ENCODE assay signal across 20 cellular contexts in the genomic region with DNA sequence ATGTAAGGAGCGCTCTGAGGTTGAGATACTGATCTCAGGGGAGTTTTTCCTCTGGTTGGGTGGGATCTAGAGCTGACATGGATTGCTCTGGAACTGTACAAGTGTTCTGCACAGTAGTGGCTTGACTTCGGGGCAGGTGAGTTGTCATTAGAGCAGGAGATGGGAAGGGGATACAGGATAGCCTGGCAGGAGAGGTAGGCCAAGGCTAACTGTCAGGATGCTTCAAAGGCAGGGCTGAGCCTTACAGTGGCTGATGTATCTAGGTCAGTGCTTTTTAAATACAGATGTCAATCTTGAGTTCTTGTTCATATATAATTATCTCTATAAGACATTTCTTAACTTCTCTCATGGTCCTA. TPM values are rescaled to one million over a fixed set of nuclear protein-coding genes. Genes with fewer than 3 reads are reported as not detected.
A peak's percentile ranks its signal among the peaks of the same experiment; 100 is the strongest.
DNase-seq lines count a peak whose midpoint lies in the region; ATAC-seq and TF ChIP-seq lines count a peak whose summit lies in the region.
"Had no signal": no experiment of that assay in that cellular context is flagged by ENCODE, and none has a peak within 500 bp of the region (broad histone marks: within the 10 kb centered on the region; RNA-seq: fewer than 3 reads in every experiment).

No MANE protein-coding gene starts in this region.

- no peak overlapping the region for H2BK5ac ChIP-seq in H9 (ENCODE audit: insufficient read length, low read length)

- no peaks in the 10 kb centered on the region for H3K23me2 ChIP-seq in H9 (ENCODE audit: insufficient read length, low read depth, low read length, poor library complexity, severe bottlenecking)

- H3K27ac ChIP-seq in H9 (ENCODE audit: insufficient read length, low read depth, low read length), result no peak overlapping the region
- peak overlapping the region; percentile 19 for H3K27ac ChIP-seq in mesodermal cell (ENCODE audit: low read depth, low read length, severe bottlenecking)
- H3K27ac ChIP-seq in smooth muscle cell (ENCODE audit: low read depth), result no peak overlapping the region
- H3K27ac ChIP-seq: C4-2B, KMS-11 had no signal

- H3K56ac ChIP-seq in H9 (ENCODE audit: insufficient read length, low read depth, low read length), result no peak overlapping the region

- H3K27me3 ChIP-seq in H9 (ENCODE audit: insufficient read depth, low read length) (no peaks in the 10 kb centered on the region), smooth muscle cell (ENCODE audit: low read depth) (no peaks in the 10 kb centered on the region)

- no peak overlapping the region for H3K14ac ChIP-seq in H9 (ENCODE audit: insufficient read depth, low read length)

- no peaks in the 10 kb centered on the region for H3K4me1 ChIP-seq in H9 (ENCODE audit: insufficient read depth, low read length)
- peaks cover 3% of the 10 kb centered on the region for H3K4me1 ChIP-seq in mesodermal cell (ENCODE audit: control insufficient read depth, insufficient read depth, low read length, poor library complexity, severe bottlenecking)
- no peaks in the 10 kb centered on the region for H3K4me1 ChIP-seq in smooth muscle cell (ENCODE audit: low read depth)

- POLR2A ChIA-PET in WTC11 (lab: Charles Lee) (no interaction called here), GM10248 (lab: Yijun Ruan, JAX) (no interaction called here)

- H3K4me2 ChIP-seq in H9 (ENCODE audit: insufficient read depth, insufficient read length, low read length) (no peak overlapping the region), smooth muscle cell (no peak overlapping the region)
- H3K4me2 ChIP-seq: KMS-11, SK-N-SH had no signal

- no peak overlapping the region for H3K9ac ChIP-seq in H9 (ENCODE audit: extremely low read depth, insufficient read length, low read length)
- H3K9ac ChIP-seq in smooth muscle cell (ENCODE audit: low read depth), result no peak overlapping the region
- H3K9ac ChIP-seq: KMS-11, SK-N-SH had no signal

- H3K4ac ChIP-seq in H9 (ENCODE audit: low read depth, low read length), result no peak overlapping the region

- H3K9me3 ChIP-seq in H9 (ENCODE audit: control insufficient read depth, low read depth, low read length) (no peaks in the 10 kb centered on the region), mesodermal cell (ENCODE audit: control insufficient read depth, low read length) (no peaks in the 10 kb centered on the region), smooth muscle cell (replicated peaks; ENCODE audit: low read depth) (no peaks in the 10 kb centered on the region)
- H3K9me3 ChIP-seq: SK-N-SH had no signal

- peaks cover 2 to 13% (median 5%) of the 10 kb centered on the region in 3 experiments; a peak in 5 of 7 replicates for H3K36me3 Mint-ChIP-seq in H9 (ENCODE audit: insufficient read depth in 1 of 3, low read depth in 3 of 3)
- peaks cover 10% of the 10 kb centered on the region for H3K36me3 Mint-ChIP-seq in WTC11

- H2AFZ ChIP-seq in H9 (ENCODE audit: low read length), result no peak overlapping the region
- H2AFZ ChIP-seq in smooth muscle cell (ENCODE audit: low read depth), result peak overlapping the region; percentile 11

- no peak overlapping the region for H4K8ac ChIP-seq in H9 (replicated peaks; ENCODE audit: insufficient read length, low read depth, low read length)

- H2BK120ac ChIP-seq in H9 (ENCODE audit: low read depth, low read length, poor library complexity, severe bottlenecking), result no peak overlapping the region

- peak overlapping the region; percentile 6 to 80 (median 49); a peak in 5 of 7 replicates for H3K27ac Mint-ChIP-seq in H9
- H3K27ac Mint-ChIP-seq in WTC11, result peak overlapping the region; percentile 6; the same call in 1 of the 2 replicates

- H2BK20ac ChIP-seq in H9 (ENCODE audit: low read depth, low read length, poor library complexity, severe bottlenecking), result no peak overlapping the region

- H3K4me1 Mint-ChIP-seq in H9, result peaks cover 19 to 20% of the 10 kb centered on the region in 2 experiments
- H3K4me1 Mint-ChIP-seq in WTC11, result peaks cover 24% of the 10 kb centered on the region

- no peak overlapping the region for H2AK5ac ChIP-seq in H9 (ENCODE audit: insufficient read length, low read length)

- ATAC-seq in WTC11 (peak; percentile 43), GM21528 (IDR thresholded peaks at IDR 0.05; ENCODE audit: low FRiP score, unreplicated experiment) (no peak)
- ATAC-seq: HCT116 had no signal

- no peak overlapping the region for H3T11ph ChIP-seq in H9 (ENCODE audit: low read length)

- TF ChIP-seq CTCF in H9 (conservative IDR thresholded peaks at IDR 0.05) (no peak), WTC11 (IDR thresholded peaks at IDR 0.05) (no peak), smooth muscle cell (IDR thresholded peaks at IDR 0.05; ENCODE audit: borderline replicate concordance, insufficient read depth, poor library complexity, severe bottlenecking) (no peak), GM10248 (IDR thresholded peaks at IDR 0.05; ENCODE audit: control extremely low read depth, extremely low read depth, low read depth, missing control alignments) (no peak)

- no peaks in the 10 kb centered on the region for H4K20me1 ChIP-seq in H9 (ENCODE audit: control insufficient read depth, insufficient read depth, insufficient read length)
- no peaks in the 10 kb centered on the region for H4K20me1 ChIP-seq in smooth muscle cell (ENCODE audit: low read depth)

- DNase-seq in H9 (no peak), WTC11 (ENCODE audit: low spot score) (no peak), smooth muscle cell (lab: John Stamatoyannopoulos, UW; ENCODE audit: unreplicated experiment) (no peak), GM10248 (ENCODE audit: extremely low spot score) (no peak)
- no peak for DNase-seq in activated CD8-positive, alpha-beta memory T cell treated with anti-CD3 and anti-CD28 coated beads for 24 hours
- DNase-seq: ACHN, AML-193, DMS 273 treated with DMSO at 0.1 percent for 48 hours, NCI-H1417, NCI-H1930, NCI-H226, NCI-H524, NCI-H82, SHP77 treated with DMSO at 0.1 percent for 48 hours, SK-N-SH had no signal

- H3K79me2 ChIP-seq in H9 (ENCODE audit: insufficient read depth, low read length) (no peaks in the 10 kb centered on the region), smooth muscle cell (ENCODE audit: low read depth) (no peaks in the 10 kb centered on the region)

- H2BK12ac ChIP-seq in H9 (ENCODE audit: insufficient read length, low read depth, low read length), result no peak overlapping the region

- no peak overlapping the region for H3K4me3 Mint-ChIP-seq in H9
- H3K4me3 Mint-ChIP-seq in WTC11, result no peak overlapping the region

- peaks cover 9 to 10% of the 10 kb centered on the region in 2 experiments for H3K9me3 Mint-ChIP-seq in H9
- H3K9me3 Mint-ChIP-seq in WTC11, result peaks cover 16% of the 10 kb centered on the region

- no peak overlapping the region for H4K91ac ChIP-seq in H9 (ENCODE audit: insufficient read length, low read depth, low read length)

- H3K4me3 ChIP-seq in mesodermal cell (ENCODE audit: extremely low read depth, insufficient read depth, low read length, poor library complexity, severe bottlenecking) (no peak overlapping the region), smooth muscle cell (no peak overlapping the region)

- H3K79me1 ChIP-seq in H9 (ENCODE audit: insufficient read depth, low read depth, low read length, poor library complexity, severe bottlenecking), result no peaks in the 10 kb centered on the region

- H4K5ac ChIP-seq in H9 (ENCODE audit: insufficient read length, low read depth, low read length), result no peak overlapping the region

- H3F3A ChIP-seq in smooth muscle cell (ENCODE audit: low read depth), result no peaks in the 10 kb centered on the region

- H3K36me3 ChIP-seq in mesodermal cell (ENCODE audit: control insufficient read depth, insufficient read depth, low read length) (no peaks in the 10 kb centered on the region), smooth muscle cell (ENCODE audit: low read depth) (no peaks in the 10 kb centered on the region)

- no CpG with 5 or more reads among the region's 2 CpGs for WGBS in H9 (ENCODE audit: extremely low coverage, insufficient read length, low lambda C conversion rate)
- WGBS in mesodermal cell (ENCODE audit: insufficient coverage in 2 of 2), 2 experiments, result 65 to 67% methylated on average over 2 of the region's 2 CpGs
- 84% methylated on average over 2 of the region's 2 CpGs for WGBS in smooth muscle cell (ENCODE audit: low lambda C conversion rate)

- no peak overlapping the region for H2BK15ac ChIP-seq in H9 (ENCODE audit: low read depth, low read length)

- CTCF ChIA-PET in WTC11 (lab: Charles Lee), result interaction anchor here (0.8 to 1.3 kb wide), 3 partner anchors 43 to 127 kb away, joined by 3 to 4 read pairs (median 3); partner anchors contain the start of gene RELL1
- CTCF ChIA-PET in GM10248 (lab: Yijun Ruan, JAX), result interaction anchor here (1.0 kb wide), 1 partner anchor 11 kb away, joined by 3 read pairs; no protein-coding TSS in a partner anchor

- H3K27me3 Mint-ChIP-seq in H9 (ENCODE audit: low read depth), result no peaks in the 10 kb centered on the region
- H3K27me3 Mint-ChIP-seq in WTC11 (ENCODE audit: low read depth), result peaks cover 4% of the 10 kb centered on the region

- H3K18ac ChIP-seq in H9 (ENCODE audit: insufficient read length, low read depth, low read length), result no peak overlapping the region

- H3K23ac ChIP-seq in H9 (ENCODE audit: insufficient read length, low read depth, low read length), result no peak overlapping the region

TF ChIP-seq in WTC11, 78 proteins besides CTCF, POLR2A, EP300 and RAD21:
- TF ChIP-seq HMGXB4 (CRISPR knock-in tag; IDR thresholded peaks at IDR 0.05) (no peak), OVOL2 (CRISPR knock-in tag; IDR thresholded peaks at IDR 0.05; ENCODE audit: borderline replicate concordance) (no peak), ZNF263 (CRISPR knock-in tag; IDR thresholded peaks at IDR 0.05; ENCODE audit: low read depth) (no peak)

RNA-seq across cellular contexts. Expression of gene RELL1, which starts 43.5 kb away (rescaled TPM):
- total RNA-seq in H9 (2021) (10.6 and 10.8 TPM in 2 replicates), WTC11 (2021) (10.1 to 14.4 TPM (median 12.5 TPM) in 3 replicates), smooth muscle cell (36.3 and 44.5 TPM in 2 replicates)
- 10.2 TPM for polyA plus RNA-seq in mesodermal cell (2013, experiment 1 of 2)
- polyA plus RNA-seq in mesodermal cell (2013, experiment 2 of 2), result 9.2 TPM
- polyA plus RNA-seq in smooth muscle cell, result 3.5 and 5.1 TPM in 2 replicates
